In the genomic region with DNA sequence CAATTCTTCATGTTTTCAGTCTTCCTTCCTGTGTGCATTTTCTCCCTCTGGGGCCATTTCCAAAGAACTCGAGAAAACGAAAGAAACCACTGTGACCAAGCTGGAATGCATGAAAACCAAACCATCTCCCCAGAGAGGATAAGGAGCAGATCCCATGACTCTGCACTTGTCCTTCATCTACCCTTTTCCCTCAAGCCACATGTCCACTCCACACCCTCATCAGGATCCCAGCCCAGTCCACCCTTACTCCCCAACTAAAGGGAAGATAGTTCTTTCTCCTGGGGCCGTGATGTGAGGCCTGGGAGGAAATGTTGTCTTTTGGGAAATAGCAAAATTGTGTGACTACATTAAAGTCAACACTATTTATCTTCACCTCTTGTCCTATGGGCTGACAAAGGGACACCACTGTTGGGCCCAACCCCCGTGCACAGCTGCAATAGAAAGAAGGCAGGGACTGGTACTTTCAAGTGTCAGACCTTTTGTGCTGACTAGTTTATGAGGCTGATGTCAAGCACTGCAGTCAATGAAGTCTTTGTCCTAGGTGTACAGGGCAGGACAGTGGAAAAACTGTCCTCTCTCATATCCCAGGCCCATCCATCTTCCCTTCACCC, we compare ENCODE assay signal across 12 cellular contexts.
A peak's percentile ranks its signal among the peaks of the same experiment; 100 is the strongest.
DNase-seq lines count a peak whose midpoint lies in the region; ATAC-seq and TF ChIP-seq lines count a peak whose summit lies in the region.
"Had no signal": no experiment of that assay in that cellular context is flagged by ENCODE, and none has a peak within 500 bp of the region (broad histone marks: within the 10 kb centered on the region; RNA-seq: fewer than 3 reads in every experiment).

No MANE protein-coding gene starts in this region.

- TF ChIP-seq EP300 in transverse colon (IDR thresholded peaks at IDR 0.05; ENCODE audit: low read depth) = no peak

- peak overlapping the region; percentile 1 for H2BK12ac ChIP-seq in trophoblast cell (ENCODE audit: low read length)

- H3K18ac ChIP-seq in trophoblast cell (ENCODE audit: low read length) = no peak overlapping the region

- H3K4me2 ChIP-seq in trophoblast cell (ENCODE audit: low read length) = no peak overlapping the region

- H3K27me3 ChIP-seq in trophoblast cell (ENCODE audit: insufficient read depth, low read length) (no peaks in the 10 kb centered on the region), transverse colon (no peaks in the 10 kb centered on the region), ascending aorta (no peaks in the 10 kb centered on the region)

- intact Hi-C loops in transverse colon (cut with DNase I; ENCODE audit: low total_unique reads) = no loop called here
- intact Hi-C loops in ascending aorta (cut with DNase I) = loop anchor here (10.0 kb wide), 1 partner anchor 239 kb away; no protein-coding TSS in a partner anchor

- no CpG with 5 or more reads among the region's 4 CpGs for WGBS in trophoblast cell (ENCODE audit: extremely low coverage, insufficient coverage, insufficient read length)
- 40 to 58% methylated on average over 1 to 4 of the region's 4 CpGs for WGBS in transverse colon (ENCODE audit: low coverage in 1 of 2), 2 donors

- no peak for TF ChIP-seq POLR2A in transverse colon (IDR thresholded peaks at IDR 0.05)

- H2BK5ac ChIP-seq in trophoblast cell (ENCODE audit: low read depth, low read length, poor library complexity) = no peak overlapping the region

- H3K4me3 ChIP-seq in trophoblast cell (ENCODE audit: low read depth, low read length) (no peak overlapping the region), transverse colon (no peak overlapping the region), ascending aorta (no peak overlapping the region)
- H3K4me3 ChIP-seq: skin epidermis had no signal

- in situ Hi-C loops in transverse colon (cut with MboI; ENCODE audit: low pct_ligation_motif_present in 1 of 4, low pct_unique_long_range_greater_than_20kb in 1 of 4, low sequenced_read_pairs in 3 of 4) = no loop called here

- no peak overlapping the region for H2AK5ac ChIP-seq in trophoblast cell (ENCODE audit: low read length)

- H3K14ac ChIP-seq in trophoblast cell (ENCODE audit: low read length) = no peak overlapping the region

- no peak overlapping the region for H3K9ac ChIP-seq in trophoblast cell (ENCODE audit: low read length)

- no peaks in the 10 kb centered on the region for H3K79me2 ChIP-seq in trophoblast cell (ENCODE audit: control insufficient read depth, insufficient read depth, low read length, poor library complexity)

- DNase-seq in C1 segment of cervical spinal cord (lab: John Stamatoyannopoulos, UW) = peak in 8 of 14 donors; percentile 2 to 33 (median 13)
- DNase-seq in M059J (ENCODE audit: low read depth) = peak; percentile 85
- peak; percentile 96 for DNase-seq in fibroblast of peridontal ligament (ENCODE audit: extremely low read depth)
- DNase-seq in trophoblast cell = no peak
- no peak for DNase-seq in NCI-H1105 (lab: John Stamatoyannopoulos, UW)
- no peak for DNase-seq in transverse colon
- DNase-seq in ascending aorta (ENCODE audit: low spot score in 2 of 2) = no peak
- DNase-seq: activated CD4-positive, alpha-beta T cell treated with anti-CD3 and anti-CD28 coated beads for 36 hours; DMS79 had no signal

- no peak overlapping the region for H4K91ac ChIP-seq in trophoblast cell (ENCODE audit: low read depth, low read length)

- no peak overlapping the region for H4K12ac ChIP-seq in trophoblast cell (ENCODE audit: low read depth, low read length)

- no peak overlapping the region for H3K23ac ChIP-seq in trophoblast cell (ENCODE audit: low read length)

- ATAC-seq in GM19463 (IDR thresholded peaks at IDR 0.05; ENCODE audit: unreplicated experiment) = no peak
- ATAC-seq: activated CD4-positive, alpha-beta T cell treated with anti-CD3 and anti-CD28 coated beads for 36 hours had no signal

- H3K36me3 ChIP-seq in trophoblast cell (ENCODE audit: control insufficient read depth in 1 of 2, insufficient read depth in 2 of 2, low read length in 2 of 2) (no peaks in the 10 kb centered on the region), transverse colon (no peaks in the 10 kb centered on the region), ascending aorta (no peaks in the 10 kb centered on the region)

- H3K79me1 ChIP-seq in trophoblast cell (ENCODE audit: low read length) = peaks cover 2% of the 10 kb centered on the region

- H3K27ac ChIP-seq in trophoblast cell (ENCODE audit: low read depth, low read length) (no peak overlapping the region), transverse colon (no peak overlapping the region), ascending aorta (peak overlapping the region in 1 of 2 donors; percentile 50)
- H3K27ac ChIP-seq: epithelial cell of prostate had no signal

- no peak for TF ChIP-seq CTCF in transverse colon (IDR thresholded peaks at IDR 0.05)
- no peak for TF ChIP-seq CTCF in ascending aorta (IDR thresholded peaks at IDR 0.05)

- H2AFZ ChIP-seq in trophoblast cell (ENCODE audit: insufficient read depth, low read length, poor library complexity) = no peak overlapping the region

- H3K4ac ChIP-seq in trophoblast cell (ENCODE audit: low read depth, low read length) = no peak overlapping the region

- H3K4me1 ChIP-seq in trophoblast cell (ENCODE audit: control insufficient read depth in 1 of 2, insufficient read depth in 2 of 2, low read length in 2 of 2) (peaks cover 0 to 6% of the 10 kb centered on the region in 2 experiments), transverse colon (peaks cover 0 to 9% (median 1%) of the 10 kb centered on the region in 4 donors), ascending aorta (peaks cover 0 to 4% of the 10 kb centered on the region in 2 donors)

- no peak overlapping the region for H4K8ac ChIP-seq in trophoblast cell (ENCODE audit: low read depth, low read length)

- no peak overlapping the region for H2BK120ac ChIP-seq in trophoblast cell (ENCODE audit: insufficient read depth, low read length, poor library complexity)

- H3K9me3 ChIP-seq in trophoblast cell (ENCODE audit: insufficient read depth, low read depth, low read length) (no peaks in the 10 kb centered on the region), transverse colon (no peaks in the 10 kb centered on the region), ascending aorta (peaks cover 0 to 14% of the 10 kb centered on the region in 2 donors)

Comparison
In these comparisons a context has a peak if more than half of its experiments do, and no peak if none do; other contexts are left out.
1. DNase-seq: peak in C1 segment of cervical spinal cord (8 of 14), M059J (single experiment) and fibroblast of peridontal ligament (single experiment); none in trophoblast cell (0 of 2), NCI-H1105 (single experiment), transverse colon (single experiment) and ascending aorta (0 of 2).